ENCODE assay signal across 31 cellular contexts in genomic region chr21:16502897-16503296, GRCh38.
"Had no signal": no experiment of that assay in that cellular context is flagged by ENCODE, and none has a peak within 500 bp of the region (broad histone marks: within the 10 kb centered on the region; RNA-seq: fewer than 3 reads in every experiment).

No MANE protein-coding gene starts in this region.

- DNase-seq: Kasumi-1, MG63, MV-4-11, NCI-H1092, NCI-H1105, NCI-H1417, NCI-H1436, NCI-H146, NCI-H1694, NCI-H187, NCI-H1930, NCI-H2029 treated with DMSO at 0.1 percent for 48 hours, NCI-H2081 treated with DMSO at 0.1 percent for 48 hours, NCI-H2107, NCI-H2171, NCI-H226, NCI-H446 treated with DMSO at 0.1 percent for 48 hours, NCI-H510A, NCI-H524, NCI-H69, NCI-H748 treated with DMSO at 0.1 percent for 48 hours, NCI-H82, PC-9, Right ventricle myocardium superior, SHP77 treated with DMSO at 0.1 percent for 48 hours, SK-N-SH, SW 1271, T-helper 1 cell had no signal

- H3K4me2 ChIP-seq: PC-9, SK-N-SH had no signal

- H3K4me1 ChIP-seq: SJSA1 had no signal

- FAIRE-seq: RCC 7860 had no signal

- ATAC-seq: Panc1 had no signal

- H3K36me3 ChIP-seq: SJSA1 had no signal

- H3K9ac ChIP-seq: SK-N-SH had no signal

- H3K27ac ChIP-seq: PC-9, SJSA1 had no signal

- H3K9me3 ChIP-seq: MG63, SJSA1, SK-N-SH had no signal

- H3K4me3 ChIP-seq: MG63, PC-9, SJSA1 had no signal

- H3K27me3 ChIP-seq: MG63, SJSA1 had no signal
